8 cellular contexts compared by ENCODE assay signal in genomic region chr3:160027541-160028195, GRCh38. TPM values are rescaled to one million over a fixed set of nuclear protein-coding genes. Genes with fewer than 3 reads are reported as not detected.
DNase-seq lines count a peak whose midpoint lies in the region; ATAC-seq, FAIRE-seq and TF ChIP-seq lines count a peak whose summit lies in the region.

No MANE protein-coding gene starts in this region.

- no peak for FAIRE-seq in urothelium cell line (lab: Jason Lieb, UNC)

- TF ChIP-seq POLR2A in Peyer's patch (IDR thresholded peaks at IDR 0.05), result no peak

- no peak overlapping the region for H3K4me3 ChIP-seq in PC-3 (ENCODE audit: low read length)
- H3K4me3 ChIP-seq in fibroblast of pulmonary artery (replicated peaks; ENCODE audit: low read depth, low read length), result no peak overlapping the region
- no peak overlapping the region for H3K4me3 ChIP-seq in Peyer's patch

- H3F3A ChIP-seq in PC-3 (ENCODE audit: low read length, unreplicated experiment), result no peaks in the 10 kb centered on the region

- peak overlapping the region; percentile 70 for H3K4me2 ChIP-seq in PC-3 (ENCODE audit: low read length)

- H3K9ac ChIP-seq in PC-3 (ENCODE audit: low read length), result peak overlapping the region; percentile 26; the same call in 1 of the 2 replicates

- no peak for TF ChIP-seq CTCF in PC-3 (conservative IDR thresholded peaks at IDR 0.05; ENCODE audit: low read depth, low read length)
- TF ChIP-seq CTCF in fibroblast of pulmonary artery (IDR thresholded peaks at IDR 0.05; ENCODE audit: low read length, missing control alignments), result no peak
- TF ChIP-seq CTCF in Peyer's patch (IDR thresholded peaks at IDR 0.05), result no peak

- no peaks in the 10 kb centered on the region for H3K9me2 ChIP-seq in PC-3 (replicated peaks; ENCODE audit: low read length)

- H3K27me3 ChIP-seq in PC-3 (ENCODE audit: low read length) (no peaks in the 10 kb centered on the region), Peyer's patch (no peaks in the 10 kb centered on the region)

- H2AFZ ChIP-seq in PC-3 (ENCODE audit: low read length), result peak overlapping the region; percentile 60

- peak; percentile 46 for DNase-seq in AG08396 (ENCODE audit: low spot score)
- peak; percentile 82 for DNase-seq in PC-3
- DNase-seq in fibroblast of pulmonary artery (ENCODE audit: low read depth), result peak; percentile 66
- no peak for DNase-seq in NCI-H774 (lab: John Stamatoyannopoulos, UW)
- DNase-seq in Peyer's patch, result no peak
- no peak for DNase-seq in urothelium cell line (ENCODE audit: low spot score)

- POLR2A ChIA-PET in PC-3 (lab: Charles Lee; ENCODE audit: unreplicated experiment), result no interaction called here

- H3K4me1 ChIP-seq in PC-3 (ENCODE audit: insufficient read depth, low read length), result peaks cover 37% of the 10 kb centered on the region
- H3K4me1 ChIP-seq in Peyer's patch, result no peaks in the 10 kb centered on the region

- BruUV-seq in PC-3 (replicated peaks; lab: Mats Ljungman, UMichigan), result no TSS peak

- ATAC-seq in GM18873 (IDR thresholded peaks at IDR 0.05; ENCODE audit: low FRiP score, unreplicated experiment) (peak; percentile 87), HG03025 (IDR thresholded peaks at IDR 0.05; ENCODE audit: low FRiP score, unreplicated experiment) (peak; percentile 74), PC-3 (peak; percentile 74)

- CTCF ChIA-PET in PC-3 (lab: Charles Lee), result interaction anchor here (0.6 to 0.8 kb wide), 3 partner anchors 98 to 316 kb away, joined by 3 read pairs; no protein-coding TSS in a partner anchor

- H4K20me1 ChIP-seq in PC-3 (ENCODE audit: low read length), result no peaks in the 10 kb centered on the region

- H3K27ac ChIP-seq in PC-3 (ENCODE audit: low read length) (peak overlapping the region; percentile 76), Peyer's patch (no peak overlapping the region)

- no peaks in the 10 kb centered on the region for H3K79me2 ChIP-seq in PC-3 (ENCODE audit: low read length)

- H3K36me3 ChIP-seq in PC-3 (ENCODE audit: low read depth, low read length) (no peaks in the 10 kb centered on the region), Peyer's patch (no peaks in the 10 kb centered on the region)

- H3K9me3 ChIP-seq in PC-3 (ENCODE audit: low read length) (no peaks in the 10 kb centered on the region), Peyer's patch (no peaks in the 10 kb centered on the region)

- intact Hi-C loops in PC-3 (cut with micrococcal nuclease), result no loop called here

RNA-seq across cellular contexts. Expression of gene IL12A, which starts 39.0 kb away (rescaled TPM):
- 6.5 and 8.3 TPM in 2 replicates for total RNA-seq in PC-3 (2014; rRNA removed)
- total RNA-seq in Peyer's patch, result 1 to 10 TPM in 1 of 4 donors, not detected in 3; 1.2 TPM

Comparison
In these comparisons a context has a peak if more than half of its experiments do, and no peak if none do; other contexts are left out.
1. DNase-seq: peak in AG08396 (single experiment), PC-3 (single experiment) and fibroblast of pulmonary artery (single experiment); none in NCI-H774 (single experiment), Peyer's patch (0 of 3) and urothelium cell line (single experiment).
2. Peak in every context shown above with its lines, with median percentiles within 50 percentile points of each other: ATAC-seq.